In genomic region chr15:62164500-62165028, GRCh38 we compare ENCODE assay signal across 8 cellular contexts. TPM values are rescaled to one million over a fixed set of nuclear protein-coding genes. Genes with fewer than 3 reads are reported as not detected.
DNase-seq lines count a peak whose midpoint lies in the region; ATAC-seq and TF ChIP-seq lines count a peak whose summit lies in the region.

No MANE protein-coding gene starts in this region.

- H3K4me1 ChIP-seq in HAP-1 (no peaks in the 10 kb centered on the region), skeletal muscle satellite cell (ENCODE audit: control insufficient read depth, insufficient read depth, low read length) (peaks cover 6% of the 10 kb centered on the region)

- no peak overlapping the region for H3K9ac ChIP-seq in skeletal muscle satellite cell (ENCODE audit: low read depth, low read length)

- peaks cover 12% of the 10 kb centered on the region for H3K4me1 Mint-ChIP-seq in activated CD8-positive, alpha-beta T cell treated with anti-CD3 and anti-CD28 coated beads, Interleukin-2, amount 10 ng/mL, durations not matched to agents 7 days and 5 days (ENCODE audit: low read depth)

- H3K36me3 ChIP-seq in HAP-1 (replicated peaks) (no peaks in the 10 kb centered on the region), skeletal muscle satellite cell (ENCODE audit: insufficient read depth, low read length) (no peaks in the 10 kb centered on the region)

- H3K27me3 Mint-ChIP-seq in activated CD8-positive, alpha-beta T cell treated with anti-CD3 and anti-CD28 coated beads, Interleukin-2, amount 10 ng/mL, durations not matched to agents 7 days and 5 days (ENCODE audit: low read depth), result peaks cover 83% of the 10 kb centered on the region

- no peaks in the 10 kb centered on the region for H3K36me3 Mint-ChIP-seq in activated CD8-positive, alpha-beta T cell treated with anti-CD3 and anti-CD28 coated beads, Interleukin-2, amount 10 ng/mL, durations not matched to agents 7 days and 5 days (ENCODE audit: low read depth)

- H3K4me3 Mint-ChIP-seq in activated CD8-positive, alpha-beta T cell treated with anti-CD3 and anti-CD28 coated beads, Interleukin-2, amount 10 ng/mL, durations not matched to agents 7 days and 5 days, result peak overlapping the region; percentile 70

- DNase-seq in HAP-1 (ENCODE audit: low spot score in 2 of 2) (peak in 1 of 2 experiments; percentile 49), left ventricle myocardium superior (no peak), hypothalamus (lab: John Stamatoyannopoulos, UW) (no peak), NK-92 (lab: John Stamatoyannopoulos, UW; ENCODE audit: unreplicated experiment) (no peak), GM10248 (ENCODE audit: extremely low spot score) (no peak)
- no peak for DNase-seq in activated CD8-positive, alpha-beta T cell treated with anti-CD3 and anti-CD28 coated beads, Interleukin-2, amount 10 ng/mL, durations not matched to agents 7 days and 5 days

- POLR2A ChIA-PET in activated CD8-positive, alpha-beta T cell treated with anti-CD3 and anti-CD28 coated beads, Interleukin-2, amount 10 ng/mL, durations not matched to agents 7 days and 5 days (lab: Charles Lee), result no interaction called here
- POLR2A ChIA-PET in GM10248 (lab: Yijun Ruan, JAX), result no interaction called here

- ATAC-seq in activated CD8-positive, alpha-beta T cell treated with anti-CD3 and anti-CD28 coated beads, Interleukin-2, amount 10 ng/mL, durations not matched to agents 7 days and 5 days, result peak; percentile 72
- ATAC-seq in left ventricle myocardium superior (peak; percentile 27), HG03280 (IDR thresholded peaks at IDR 0.05; ENCODE audit: unreplicated experiment) (no peak)

- peak overlapping the region; percentile 62 for H3K4me2 ChIP-seq in skeletal muscle satellite cell (ENCODE audit: low read length)

- H3K9me3 Mint-ChIP-seq in activated CD8-positive, alpha-beta T cell treated with anti-CD3 and anti-CD28 coated beads, Interleukin-2, amount 10 ng/mL, durations not matched to agents 7 days and 5 days (ENCODE audit: insufficient read depth), result no peaks in the 10 kb centered on the region

- no peak for TF ChIP-seq CTCF in GM10248 (IDR thresholded peaks at IDR 0.05; ENCODE audit: control extremely low read depth, extremely low read depth, low read depth, missing control alignments)

- intact Hi-C loops in left ventricle myocardium superior (cut with micrococcal nuclease), result no loop called here

- H3K27me3 ChIP-seq in HAP-1 (ENCODE audit: low read depth), result peaks cover 75% of the 10 kb centered on the region
- peaks cover 75% of the 10 kb centered on the region for H3K27me3 ChIP-seq in skeletal muscle satellite cell (ENCODE audit: control insufficient read depth, insufficient read depth, low read length)

- H3K9me3 ChIP-seq in HAP-1, result no peaks in the 10 kb centered on the region
- H3K9me3 ChIP-seq in skeletal muscle satellite cell (replicated peaks; ENCODE audit: low read length), result no peaks in the 10 kb centered on the region

- CTCF ChIA-PET in activated CD8-positive, alpha-beta T cell treated with anti-CD3 and anti-CD28 coated beads, Interleukin-2, amount 10 ng/mL, durations not matched to agents 7 days and 5 days (lab: Charles Lee), result interaction anchor here (1.4 kb wide), 1 partner anchor 23 kb away, joined by 4 read pairs; no protein-coding TSS in a partner anchor
- CTCF ChIA-PET in GM10248 (lab: Yijun Ruan, JAX), result interaction anchor here (1.3 kb wide), 1 partner anchor 10 kb away, joined by 4 read pairs; no protein-coding TSS in a partner anchor

- H3K4me3 ChIP-seq in HAP-1 (peak overlapping the region; percentile 14), skeletal muscle satellite cell (ENCODE audit: low read length) (peak overlapping the region; percentile 57)

- H3K27ac Mint-ChIP-seq in activated CD8-positive, alpha-beta T cell treated with anti-CD3 and anti-CD28 coated beads, Interleukin-2, amount 10 ng/mL, durations not matched to agents 7 days and 5 days, result no peak overlapping the region

- in situ Hi-C loops in HAP-1 (cut with MboI; ENCODE audit: low sequenced_read_pairs), result no loop called here

RNA-seq across cellular contexts. Expression of gene C2CD4B, which starts 0.5 kb away (rescaled TPM):
- total RNA-seq in activated CD8-positive, alpha-beta T cell treated with anti-CD3 and anti-CD28 coated beads, Interleukin-2, amount 10 ng/mL, durations not matched to agents 7 days and 5 days, result not detected
- total RNA-seq in left ventricle myocardium superior, result 1.7 TPM
- total RNA-seq in skeletal muscle satellite cell (2012; rRNA removed), result not detected in 2 replicates
